Comparison of ENCODE assay signal across 19 cellular contexts in genomic region chr2:5373200-5373599, GRCh38.
DNase-seq lines count a peak whose midpoint lies in the region; ATAC-seq and TF ChIP-seq lines count a peak whose summit lies in the region.
"Had no signal": no experiment of that assay in that cellular context is flagged by ENCODE, and none has a peak within 500 bp of the region (broad histone marks: within the 10 kb centered on the region; RNA-seq: fewer than 3 reads in every experiment).

No MANE protein-coding gene starts in this region.

- TF ChIP-seq CTCF in BE2C (IDR thresholded peaks at IDR 0.05; ENCODE audit: low read depth, low read length) (no peak), brain (conservative IDR thresholded peaks at IDR 0.05) (no peak)

- 6 to 13% methylated on average over 5 to 6 of the region's 6 CpGs for WGBS in mesodermal cell (ENCODE audit: insufficient coverage in 2 of 2), 2 experiments

- H3K27ac Mint-ChIP-seq in brain, result peak overlapping the region; percentile 80 to 99 (median 98)
- H3K27ac Mint-ChIP-seq: activated CD4-positive, alpha-beta T cell treated with anti-CD3 and anti-CD28 coated beads for 36 hours had no signal

- DNase-seq in BE2C, result peak; percentile 16
- DNase-seq in NCI-H187 treated with DMSO at 0.1 percent for 48 hours (lab: John Stamatoyannopoulos, UW), result peak; percentile 55
- DNase-seq in COLO668 (lab: John Stamatoyannopoulos, UW; ENCODE audit: unreplicated experiment), result no peak
- no peak for DNase-seq in occipital lobe (lab: John Stamatoyannopoulos, UW)
- no peak for DNase-seq in stimulated activated CD4-positive, alpha-beta T cell treated with anti-CD3 and anti-CD28 coated beads, Interleukin-4, amount 100 ng/mL, for 4 hours
- DNase-seq: activated CD4-positive, alpha-beta T cell treated with anti-CD3 and anti-CD28 coated beads for 36 hours; AML-193; EL; KG1; mammary epithelial cell; NCI-H2029; stimulated activated CD4-positive, alpha-beta T cell treated with anti-CD3 and anti-CD28 coated beads, Interleukin-2, amount 100 ng/mL, for 48 hours; stimulated activated naive CD4-positive, alpha-beta T cell; T-helper 1 cell had no signal

- no peaks in the 10 kb centered on the region for H3K4me1 ChIP-seq in BE2C
- H3K4me1 ChIP-seq in mesodermal cell (ENCODE audit: control insufficient read depth, insufficient read depth, low read length, poor library complexity, severe bottlenecking), result no peaks in the 10 kb centered on the region
- H3K4me1 ChIP-seq: breast epithelium, prostate gland had no signal

- no peak overlapping the region for H3K4me3 ChIP-seq in BE2C (ENCODE audit: low read depth, low read length)
- peak overlapping the region; percentile 12 for H3K4me3 ChIP-seq in mesodermal cell (ENCODE audit: extremely low read depth, insufficient read depth, low read length, poor library complexity, severe bottlenecking)
- H3K4me3 ChIP-seq: breast epithelium, prostate gland had no signal

- H3K27me3 ChIP-seq in BE2C, result no peaks in the 10 kb centered on the region
- H3K27me3 ChIP-seq: breast epithelium had no signal

- no peak for ATAC-seq in GM21381 (IDR thresholded peaks at IDR 0.05; ENCODE audit: unreplicated experiment)
- ATAC-seq: activated CD4-positive, alpha-beta T cell treated with anti-CD3 and anti-CD28 coated beads for 36 hours had no signal

- H3K4me3 Mint-ChIP-seq in brain, result peak overlapping the region; percentile 83 to 93 (median 90)
- H3K4me3 Mint-ChIP-seq: activated CD4-positive, alpha-beta T cell treated with anti-CD3 and anti-CD28 coated beads for 36 hours had no signal

- no peaks in the 10 kb centered on the region for H3K9me3 ChIP-seq in BE2C
- H3K9me3 ChIP-seq in mesodermal cell (ENCODE audit: control insufficient read depth, low read length), result no peaks in the 10 kb centered on the region
- H3K9me3 ChIP-seq: breast epithelium, prostate gland had no signal

- peak overlapping the region; percentile 65 for H3K27ac ChIP-seq in mesodermal cell (ENCODE audit: low read depth, low read length, severe bottlenecking)
- H3K27ac ChIP-seq: breast epithelium had no signal

- peaks cover 76% of the 10 kb centered on the region for H3K4me1 Mint-ChIP-seq in brain
- H3K4me1 Mint-ChIP-seq: activated CD4-positive, alpha-beta T cell treated with anti-CD3 and anti-CD28 coated beads for 36 hours had no signal

- H3K36me3 ChIP-seq in BE2C (no peaks in the 10 kb centered on the region), mesodermal cell (ENCODE audit: control insufficient read depth, insufficient read depth, low read length) (no peaks in the 10 kb centered on the region)
- H3K36me3 ChIP-seq: breast epithelium, prostate gland had no signal

- peaks cover 0 to 4% (median 0%) of the 10 kb centered on the region in 5 experiments for H3K9me3 Mint-ChIP-seq in brain

- H3K27me3 Mint-ChIP-seq in brain, result no peaks in the 10 kb centered on the region

- no peaks in the 10 kb centered on the region for H3K36me3 Mint-ChIP-seq in brain

Comparison
In these comparisons a context has a peak if more than half of its experiments do, and no peak if none do; other contexts are left out.
1. DNase-seq: peak in BE2C (single experiment) and NCI-H187 treated with DMSO at 0.1 percent for 48 hours (single experiment); none in COLO668 (single experiment), occipital lobe (single experiment) and stimulated activated CD4-positive, alpha-beta T cell treated with anti-CD3 and anti-CD28 coated beads, Interleukin-4, amount 100 ng/mL, for 4 hours (0 of 2).